In genomic region chr16:85555549-85556455, GRCh38 we compare ENCODE assay signal across 1 cellular context.
TF ChIP-seq lines count a peak whose summit lies in the region.

No MANE protein-coding gene starts in this region.

TF ChIP-seq in K562, 482 proteins besides CTCF, POLR2A, EP300 and RAD21 (continued from another document and continues in another):
- TF ChIP-seq BCLAF1 (IDR thresholded peaks at IDR 0.05; ENCODE audit: borderline replicate concordance in 1 of 2, control insufficient read depth in 1 of 2, low read depth in 2 of 2, low read length in 1 of 2) (0 out of 4 replicates have a peak, but pooled peaks of 1 of the 2 experiments have one; percentile 59), ZFX (CRISPR knock-in tag; IDR thresholded peaks at IDR 0.05) (peak; percentile 45), POLR2AphosphoS5 (IDR thresholded peaks at IDR 0.05; ENCODE audit: control insufficient read depth, insufficient read depth, low read depth, low read length) (peak; percentile 68; the same call in 1 of the 2 replicates), C11orf30 (IDR thresholded peaks at IDR 0.05; ENCODE audit: low read depth) (no peak), ZNF740 (CRISPR knock-in tag; IDR thresholded peaks at IDR 0.05) (no peak; the same call in 1 of the 2 replicates), ZNF740 (tag; IDR thresholded peaks at IDR 0.05) (0 out of 4 replicates have a peak, but pooled peaks of 1 of the 2 experiments have one; percentile 33), SP1 (CRISPR knock-in tag; IDR thresholded peaks at IDR 0.05) (0 out of 2 replicates have a peak, but pooled peaks have one; percentile 27), CEBPG (CRISPR knock-in tag; IDR thresholded peaks at IDR 0.05) (no peak), CEBPG (tag; conservative IDR thresholded peaks at IDR 0.05 in 1 of 2, IDR thresholded peaks at IDR 0.05 in 1 of 2) (peak in 1 of 2 experiments; percentile 74; a peak in 2 of 4 replicates), FOXJ2 (tag; IDR thresholded peaks at IDR 0.05) (peak; percentile 99), ZC3H11A (IDR thresholded peaks at IDR 0.05; ENCODE audit: low read depth, low read length) (0 out of 2 replicates have a peak, but pooled peaks have one; percentile 34), NR3C1 (CRISPR knock-in tag; IDR thresholded peaks at IDR 0.05) (0 out of 2 replicates have a peak, but pooled peaks have one; percentile 28), ZNF696 (CRISPR knock-in tag; conservative IDR thresholded peaks at IDR 0.05) (no peak), LEF1 (IDR thresholded peaks at IDR 0.05) (peak; percentile 46; the same call in 1 of the 2 replicates), ARID2 (IDR thresholded peaks at IDR 0.05) (no peak), SIN3A (IDR thresholded peaks at IDR 0.05; ENCODE audit: borderline replicate concordance in 2 of 2, control insufficient read depth in 1 of 2, low read depth in 2 of 2, low read length in 2 of 2) (peak; percentile 39 to 44; a peak in 2 of 4 replicates), HNRNPLL (IDR thresholded peaks at IDR 0.05; ENCODE audit: low read depth, low read length, poor library complexity, severe bottlenecking) (peak; percentile 25), BCOR (IDR thresholded peaks at IDR 0.05) (0 out of 2 replicates have a peak, but pooled peaks have one; percentile 8), NRF1 (conservative IDR thresholded peaks at IDR 0.05 in 1 of 2, IDR thresholded peaks at IDR 0.05 in 1 of 2) (no peak), CBX3 (IDR thresholded peaks at IDR 0.05; ENCODE audit: borderline replicate concordance in 1 of 2, low read length in 2 of 2) (0 out of 3 replicates have a peak, but pooled peaks of 1 of the 2 experiments have one; percentile 14), IFI16 (CRISPR knock-in tag; IDR thresholded peaks at IDR 0.05) (no peak), SPI1 (IDR thresholded peaks at IDR 0.05; ENCODE audit: borderline replicate concordance, low read depth, low read length) (peak; percentile 8; the same call in 1 of the 2 replicates), HNRNPK (IDR thresholded peaks at IDR 0.05; ENCODE audit: low read depth, low read length, poor library complexity, severe bottlenecking) (no peak), SMAD3 (CRISPR knock-in tag; conservative IDR thresholded peaks at IDR 0.05) (no peak), FOXJ3 (CRISPR knock-in tag; IDR thresholded peaks at IDR 0.05) (0 out of 2 replicates have a peak, but pooled peaks have one; percentile 51), TCF7L2 (IDR thresholded peaks at IDR 0.05; ENCODE audit: low read depth, low read length) (no peak), ATF4 (CRISPR knock-in tag; IDR thresholded peaks at IDR 0.05) (no peak), HDAC2 (IDR thresholded peaks at IDR 0.05) (peak; percentile 29), MEIS2 (IDR thresholded peaks at IDR 0.05; ENCODE audit: partially characterized antibody) (no peak), TFAM (CRISPR knock-in tag; conservative IDR thresholded peaks at IDR 0.05) (no peak), ZC3H4 (CRISPR knock-in tag; IDR thresholded peaks at IDR 0.05; ENCODE audit: borderline replicate concordance) (no peak), SREBF1 (IDR thresholded peaks at IDR 0.05; ENCODE audit: borderline replicate concordance, low read depth, low read length) (no peak), ZNF318 (IDR thresholded peaks at IDR 0.05; ENCODE audit: borderline replicate concordance in 1 of 2, low read depth in 1 of 2) (peak in 1 of 2 experiments; percentile 32; a peak in 1 of 4 replicates), XRCC5 (IDR thresholded peaks at IDR 0.05; ENCODE audit: low read depth, low read length) (peak; percentile 71; the same call in 1 of the 2 replicates), PRDM10 (IDR thresholded peaks at IDR 0.05; ENCODE audit: partially characterized antibody) (peak; percentile 65), CEBPB (tag; IDR thresholded peaks at IDR 0.05) (peak; percentile 37; the same call in 1 of the 2 replicates), RFX7 (CRISPR knock-in tag; IDR thresholded peaks at IDR 0.05) (no peak), NFRKB (IDR thresholded peaks at IDR 0.05; ENCODE audit: low read depth) (peak; percentile 96), POLR2B (IDR thresholded peaks at IDR 0.05; ENCODE audit: low read depth, partially characterized antibody) (peak; percentile 57), NBN (IDR thresholded peaks at IDR 0.05; ENCODE audit: low read depth) (peak; percentile 43; the same call in 1 of the 2 replicates), TBP (optimal IDR thresholded peaks at IDR 0.05; ENCODE audit: low read depth, low read length) (peak; percentile 70), HDAC1 (IDR thresholded peaks at IDR 0.05) (peak in 1 of 2 experiments; percentile 67; a peak in 1 of 4 replicates), RNF2 (IDR thresholded peaks at IDR 0.05) (no peak), RCOR1 (IDR thresholded peaks at IDR 0.05; ENCODE audit: borderline replicate concordance in 1 of 2, low read depth in 2 of 2, low read length in 2 of 2) (0 out of 4 replicates have a peak, but pooled peaks of 1 of the 2 experiments have one; percentile 2), HLTF (IDR thresholded peaks at IDR 0.05) (0 out of 2 replicates have a peak, but pooled peaks have one; percentile 12), MIER1 (IDR thresholded peaks at IDR 0.05; ENCODE audit: low read depth) (peak; percentile 73), ETV5 (CRISPR knock-in tag; IDR thresholded peaks at IDR 0.05; ENCODE audit: low read depth) (peak; percentile 45; the same call in 1 of the 2 replicates), MLLT1 (IDR thresholded peaks at IDR 0.05) (peak; percentile 95 to 96; a peak in 3 of 4 replicates), FOSL1 (tag; conservative IDR thresholded peaks at IDR 0.05) (peak; percentile 49; the same call in 1 of the 2 replicates)
